ENCODE assay signal across 1 cellular context in genomic region chr10:3475367-3475766, GRCh38.
TF ChIP-seq lines count a peak whose summit lies in the region.

No MANE protein-coding gene starts in this region.

TF ChIP-seq in GM23338, 12 proteins besides CTCF, POLR2A, EP300 and RAD21 (continued from another document):
- TF ChIP-seq ZNF462 (CRISPR knock-in tag; IDR thresholded peaks at IDR 0.05), result no peak
- TF ChIP-seq EZH2phosphoT487 (IDR thresholded peaks at IDR 0.05; ENCODE audit: unreplicated experiment), result no peak
- TF ChIP-seq EZH2 (IDR thresholded peaks at IDR 0.05; ENCODE audit: low read depth, unreplicated experiment), result no peak
- TF ChIP-seq REST (IDR thresholded peaks at IDR 0.05; ENCODE audit: unreplicated experiment), result no peak
- no peak for TF ChIP-seq ETS1 (IDR thresholded peaks at IDR 0.05)
